Comparison of ENCODE assay signal across 7 cellular contexts in genomic region chr10:31031666-31032514, GRCh38. TPM values are rescaled to one million over a fixed set of nuclear protein-coding genes. Genes with fewer than 3 reads are reported as not detected.
DNase-seq lines count a peak whose midpoint lies in the region; ATAC-seq, FAIRE-seq and TF ChIP-seq lines count a peak whose summit lies in the region.

ZNF438 (minus strand) TSS chr10:31031865; CDS start chr10:30877034, 154,831 bp downstream.

- H3K4me2 ChIP-seq in astrocyte (ENCODE audit: low read length), result peak within 1 kb of the TSS; percentile 92

- H3K36me3 ChIP-seq in astrocyte (ENCODE audit: insufficient read depth, low read length), result no peaks in the 10 kb centered on the region

- no peaks in the 10 kb centered on the region for H3K9me3 Mint-ChIP-seq in T-helper 2 cell treated with Interferon-gamma antibody and Interleukin-4, amounts not matched to agents 5 μg/mL and 100 μg/mL, for 36 hours
- peaks cover under 1% of the 10 kb centered on the region for H3K9me3 Mint-ChIP-seq in astrocyte (ENCODE audit: unreplicated experiment)

- peak; percentile 56 for TF ChIP-seq POLR2A in GM18505 (IDR thresholded peaks at IDR 0.05; ENCODE audit: borderline replicate concordance, extremely low read depth, insufficient read depth, insufficient read length)

- H4K20me1 ChIP-seq in astrocyte (ENCODE audit: insufficient read depth, low read length), result no peaks in the 10 kb centered on the region

- H3K4me3 ChIP-seq in astrocyte (ENCODE audit: insufficient read depth, low read depth, low read length), result peak within 1 kb of the TSS; percentile 67

- DNase-seq in NCI-H187 treated with DMSO at 0.1 percent for 48 hours (lab: John Stamatoyannopoulos, UW), result peak; percentile 64
- peak; percentile 92 for DNase-seq in T-helper 2 cell treated with Interferon-gamma antibody and Interleukin-4, amounts not matched to agents 5 μg/mL and 100 μg/mL, for 36 hours (ENCODE audit: low spot score)
- DNase-seq in astrocyte (ENCODE audit: low read depth), result peak; percentile 86
- peak; percentile 89 for DNase-seq in hepatic stellate cell (ENCODE audit: low spot score)
- DNase-seq in retina, result peak; percentile 97

- H2AFZ ChIP-seq in astrocyte (ENCODE audit: low read depth, low read length), result peak within 1 kb of the TSS; percentile 87

- peaks cover 4% of the 10 kb centered on the region for H3K36me3 Mint-ChIP-seq in T-helper 2 cell treated with Interferon-gamma antibody and Interleukin-4, amounts not matched to agents 5 μg/mL and 100 μg/mL, for 36 hours (ENCODE audit: low read depth)
- H3K36me3 Mint-ChIP-seq in astrocyte (ENCODE audit: low read depth, unreplicated experiment), result no peaks in the 10 kb centered on the region

- peaks cover 26% of the 10 kb centered on the region for H3K4me1 Mint-ChIP-seq in T-helper 2 cell treated with Interferon-gamma antibody and Interleukin-4, amounts not matched to agents 5 μg/mL and 100 μg/mL, for 36 hours (ENCODE audit: low read depth)
- H3K4me1 Mint-ChIP-seq in astrocyte (ENCODE audit: low read depth, unreplicated experiment), result peaks cover 25% of the 10 kb centered on the region

- peaks cover 31% of the 10 kb centered on the region for H3K4me1 ChIP-seq in astrocyte (ENCODE audit: insufficient read depth, low read length)

- no peaks in the 10 kb centered on the region for H3K27me3 Mint-ChIP-seq in T-helper 2 cell treated with Interferon-gamma antibody and Interleukin-4, amounts not matched to agents 5 μg/mL and 100 μg/mL, for 36 hours (ENCODE audit: low read depth)
- no peaks in the 10 kb centered on the region for H3K27me3 Mint-ChIP-seq in astrocyte (ENCODE audit: low read depth, unreplicated experiment)

- FAIRE-seq in astrocyte (lab: Jason Lieb, UNC), result no peak

- no peaks in the 10 kb centered on the region for H3K9me3 ChIP-seq in astrocyte (ENCODE audit: insufficient read depth, low read depth, low read length)

- H3K9ac ChIP-seq in astrocyte (ENCODE audit: low read length), result peak within 1 kb of the TSS; percentile 94

- H3K27ac ChIP-seq in astrocyte (ENCODE audit: low read depth, low read length), result peak within 1 kb of the TSS; percentile 99

- ATAC-seq in GM18505 (IDR thresholded peaks at IDR 0.05; ENCODE audit: unreplicated experiment) (peak; percentile 81), HG02943 (IDR thresholded peaks at IDR 0.05; ENCODE audit: low read depth, unreplicated experiment) (peak; percentile 83)

- H3K27me3 ChIP-seq in astrocyte (ENCODE audit: insufficient read depth, low read length), result no peaks in the 10 kb centered on the region

- H3K4me3 Mint-ChIP-seq in T-helper 2 cell treated with Interferon-gamma antibody and Interleukin-4, amounts not matched to agents 5 μg/mL and 100 μg/mL, for 36 hours, result peak within 1 kb of the TSS; percentile 88
- H3K4me3 Mint-ChIP-seq in astrocyte (ENCODE audit: unreplicated experiment), result peak within 1 kb of the TSS; percentile 83

- no peaks in the 10 kb centered on the region for H3K79me2 ChIP-seq in astrocyte (ENCODE audit: insufficient read depth, low read length)

- H3K27ac Mint-ChIP-seq in T-helper 2 cell treated with Interferon-gamma antibody and Interleukin-4, amounts not matched to agents 5 μg/mL and 100 μg/mL, for 36 hours, result peak within 1 kb of the TSS; percentile 98
- peak within 1 kb of the TSS; percentile 96 for H3K27ac Mint-ChIP-seq in astrocyte (ENCODE audit: unreplicated experiment)

- TF ChIP-seq CTCF in astrocyte (IDR thresholded peaks at IDR 0.05; ENCODE audit: insufficient read depth, low read depth, low read length), result peak; percentile 17

RNA-seq across cellular contexts. Expression of gene ZNF438, which starts in this region (rescaled TPM):
- total RNA-seq in astrocyte, result 2.2 and 2.4 TPM in 2 replicates

Comparison
In these comparisons a context has a peak if more than half of its experiments do, and no peak if none do; other contexts are left out.
1. Peak in every context shown above with its lines: DNase-seq, ATAC-seq, H3K4me3 ChIP-seq and H3K27ac ChIP-seq.